In genomic region chr10:58264780-58265179, GRCh38 we compare ENCODE assay signal across 10 cellular contexts. TPM values are rescaled to one million over a fixed set of nuclear protein-coding genes. Genes with fewer than 3 reads are reported as not detected.
DNase-seq lines count a peak whose midpoint lies in the region; ATAC-seq and TF ChIP-seq lines count a peak whose summit lies in the region.
"Had no signal": no experiment of that assay in that cellular context is flagged by ENCODE, and none has a peak within 500 bp of the region (broad histone marks: within the 10 kb centered on the region; RNA-seq: fewer than 3 reads in every experiment).

No MANE protein-coding gene starts in this region.

- TF ChIP-seq CTCF in DND-41 (IDR thresholded peaks at IDR 0.05; ENCODE audit: borderline replicate concordance, extremely low read depth, low read length, poor library complexity, severe bottlenecking) (no peak), activated B cell treated with CpG ODN at 0.5 μM for 24 hours (IDR thresholded peaks at IDR 0.05) (no peak)

- H3K27me3 ChIP-seq in DND-41 (ENCODE audit: insufficient read depth, low read length, poor library complexity), result no peaks in the 10 kb centered on the region
- no peaks in the 10 kb centered on the region for H3K27me3 ChIP-seq in naive thymus-derived CD4-positive, alpha-beta T cell (ENCODE audit: control insufficient read depth in 2 of 2, insufficient read depth in 2 of 2, low read length in 2 of 2)

- H3K4me1 Mint-ChIP-seq in activated B cell treated with CpG ODN at 0.5 μM for 24 hours, result peaks cover 66% of the 10 kb centered on the region
- peaks cover 29 to 65% (median 54%) of the 10 kb centered on the region in 7 donors for H3K4me1 Mint-ChIP-seq in naive thymus-derived CD4-positive, alpha-beta T cell

- no peaks in the 10 kb centered on the region; the same call in 1 of the 2 replicates for H3K36me3 ChIP-seq in DND-41 (ENCODE audit: insufficient read depth, low read length)
- H3K36me3 ChIP-seq in naive thymus-derived CD4-positive, alpha-beta T cell (ENCODE audit: control insufficient read depth in 2 of 3, insufficient read depth in 3 of 3, low read length in 3 of 3), result no peaks in the 10 kb centered on the region
- H3K36me3 ChIP-seq: lower lobe of right lung had no signal

- intact Hi-C loops in activated B cell treated with CpG ODN at 0.5 μM for 24 hours (cut with micrococcal nuclease), result loop anchor here (1.0 to 5.0 kb wide), 3 partner anchors 9 to 1972 kb away; no protein-coding TSS in a partner anchor
- intact Hi-C loops in naive thymus-derived CD4-positive, alpha-beta T cell (cut with micrococcal nuclease), result loop anchor here (2.0 to 10.0 kb wide), 4 partner anchors 14 to 1900 kb away; partner anchors contain the start of genes CCDC6 (in 1 of the 2) and ZWINT (in 1 of the 2)

- no peak for ATAC-seq in DND-41 (ENCODE audit: insufficient read depth, low read depth)
- ATAC-seq in activated B cell treated with CpG ODN at 0.5 μM for 24 hours (ENCODE audit: low read depth), result no peak
- no peak for ATAC-seq in naive thymus-derived CD4-positive, alpha-beta T cell
- ATAC-seq in GM19023 (IDR thresholded peaks at IDR 0.05; ENCODE audit: unreplicated experiment), result no peak
- ATAC-seq: lower lobe of right lung had no signal

- POLR2A ChIA-PET in activated B cell treated with CpG ODN at 0.5 μM for 24 hours (lab: Charles Lee), result no interaction called here
- POLR2A ChIA-PET in naive thymus-derived CD4-positive, alpha-beta T cell (lab: Charles Lee), result no interaction called here

- H3K4me1 ChIP-seq in DND-41 (ENCODE audit: insufficient read depth, low read length), result peaks cover 35% of the 10 kb centered on the region
- H3K4me1 ChIP-seq in naive thymus-derived CD4-positive, alpha-beta T cell (ENCODE audit: control insufficient read depth in 2 of 2, insufficient read depth in 2 of 2, low read length in 2 of 2), result peaks cover 8 to 14% of the 10 kb centered on the region in 2 donors

- DNase-seq in DND-41, result no peak
- peak; percentile 35 for DNase-seq in MV-4-11 (lab: John Stamatoyannopoulos, UW)
- DNase-seq in activated B cell treated with CpG ODN at 0.5 μM for 24 hours, result no peak
- no peak for DNase-seq in naive thymus-derived CD4-positive, alpha-beta T cell
- DNase-seq in caudate nucleus (lab: John Stamatoyannopoulos, UW), result no peak
- no peak for DNase-seq in hippocampal formation (lab: John Stamatoyannopoulos, UW)
- DNase-seq in hypothalamus (lab: John Stamatoyannopoulos, UW), result no peak
- DNase-seq: lower lobe of right lung, NCI-H2227 treated with DMSO at 0.1 percent for 48 hours had no signal

- no peaks in the 10 kb centered on the region for H3K9me3 Mint-ChIP-seq in activated B cell treated with CpG ODN at 0.5 μM for 24 hours
- H3K9me3 Mint-ChIP-seq in naive thymus-derived CD4-positive, alpha-beta T cell, result peaks cover 0 to 1% (median 0%) of the 10 kb centered on the region in 11 donors

- H3K36me3 Mint-ChIP-seq in activated B cell treated with CpG ODN at 0.5 μM for 24 hours (ENCODE audit: low read depth), result peaks cover 12% of the 10 kb centered on the region
- peaks cover 0 to 5% (median 0%) of the 10 kb centered on the region in 5 donors for H3K36me3 Mint-ChIP-seq in naive thymus-derived CD4-positive, alpha-beta T cell

- H3K9ac ChIP-seq in DND-41 (ENCODE audit: low read depth, low read length), result peak overlapping the region; percentile 70

- H3K27me3 Mint-ChIP-seq in activated B cell treated with CpG ODN at 0.5 μM for 24 hours, result no peaks in the 10 kb centered on the region
- H3K27me3 Mint-ChIP-seq in naive thymus-derived CD4-positive, alpha-beta T cell, result peaks cover 0 to 2% (median 0%) of the 10 kb centered on the region in 5 donors

- H3K4me3 ChIP-seq in DND-41 (ENCODE audit: low read depth in 1 of 2, low read length in 2 of 2), result peak overlapping the region; percentile 51 to 83
- H3K4me3 ChIP-seq in naive thymus-derived CD4-positive, alpha-beta T cell (ENCODE audit: low read length), result no peak overlapping the region

- peak overlapping the region; percentile 41 for H3K27ac Mint-ChIP-seq in activated B cell treated with CpG ODN at 0.5 μM for 24 hours
- peak overlapping the region in 1 of 9 donors; percentile 13 for H3K27ac Mint-ChIP-seq in naive thymus-derived CD4-positive, alpha-beta T cell

- H3K4me2 ChIP-seq in DND-41 (ENCODE audit: insufficient read depth, low read length), result peak overlapping the region; percentile 82

- no peaks in the 10 kb centered on the region for H3K9me3 ChIP-seq in DND-41 (ENCODE audit: insufficient read depth, low read length, severe bottlenecking)
- H3K9me3 ChIP-seq in naive thymus-derived CD4-positive, alpha-beta T cell (ENCODE audit: control insufficient read depth in 2 of 3, low read length in 3 of 3), result no peaks in the 10 kb centered on the region
- H3K9me3 ChIP-seq: lower lobe of right lung had no signal

- peaks cover 86% of the 10 kb centered on the region for H3K79me2 ChIP-seq in DND-41 (ENCODE audit: insufficient read depth, low read length)

- H3K4me3 Mint-ChIP-seq in activated B cell treated with CpG ODN at 0.5 μM for 24 hours, result peak overlapping the region; percentile 15
- peak overlapping the region in 8 of 10 donors; percentile 14 to 99 (median 64) for H3K4me3 Mint-ChIP-seq in naive thymus-derived CD4-positive, alpha-beta T cell

- H3K27ac ChIP-seq in DND-41 (ENCODE audit: low read length) (peak overlapping the region; percentile 81), caudate nucleus (ENCODE audit: low read depth, low read length) (no peak overlapping the region)
- H3K27ac ChIP-seq in naive thymus-derived CD4-positive, alpha-beta T cell (ENCODE audit: low read depth, low read length), result no peak overlapping the region
- H3K27ac ChIP-seq: lower lobe of right lung had no signal

- CTCF ChIA-PET in activated B cell treated with CpG ODN at 0.5 μM for 24 hours (lab: Charles Lee), result no interaction called here
- CTCF ChIA-PET in naive thymus-derived CD4-positive, alpha-beta T cell (lab: Charles Lee), result no interaction called here

- 0 out of 2 replicates have a peak overlapping the region, but pooled peaks have one; percentile 26 for H2AFZ ChIP-seq in DND-41 (ENCODE audit: low read depth, low read length)

- H4K20me1 ChIP-seq in DND-41 (ENCODE audit: insufficient read depth, low read length), result peaks cover 14% of the 10 kb centered on the region; the same call in 1 of the 2 replicates

RNA-seq across cellular contexts. Expression of gene IPMK, which starts 2.9 kb away (rescaled TPM):
- total RNA-seq in activated B cell treated with CpG ODN at 0.5 μM for 24 hours, result 6.7 and 7.6 TPM in 2 replicates
- 1 to 10 TPM; 3.7 to 6.4 (median 6.1) TPM for total RNA-seq in naive thymus-derived CD4-positive, alpha-beta T cell
- 1 to 10 TPM; 1.6 to 1.8 TPM for polyA plus RNA-seq in naive thymus-derived CD4-positive, alpha-beta T cell

RNA-seq across cellular contexts. Expression of gene CISD1, which starts 4.2 kb away (rescaled TPM):
- total RNA-seq in activated B cell treated with CpG ODN at 0.5 μM for 24 hours, result 16.7 and 23.8 TPM in 2 replicates
- 10 to 100 TPM in 2 of 5 experiments, 1 to 10 TPM in 3; 5.1 to 45.7 (median 9.2) TPM for total RNA-seq in naive thymus-derived CD4-positive, alpha-beta T cell
- polyA plus RNA-seq in naive thymus-derived CD4-positive, alpha-beta T cell, result 10 to 100 TPM; 44.7 to 60.4 TPM
